8 cellular contexts compared by ENCODE assay signal in the genomic region with DNA sequence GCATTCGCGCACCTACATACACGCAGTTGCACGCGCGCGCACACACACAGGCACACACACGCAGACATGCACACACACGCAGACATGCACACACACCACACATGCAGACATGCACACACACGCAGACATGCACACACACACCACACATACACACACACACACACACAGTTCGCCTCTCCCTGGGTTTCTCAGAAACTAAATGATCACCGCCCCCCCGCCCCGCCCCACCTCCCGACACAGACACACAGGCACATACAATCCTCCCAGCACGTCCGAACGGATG. TPM values are rescaled to one million over a fixed set of nuclear protein-coding genes. Genes with fewer than 3 reads are reported as not detected.
A peak's percentile ranks its signal among the peaks of the same experiment; 100 is the strongest.
DNase-seq lines count a peak whose midpoint lies in the region; ATAC-seq, FAIRE-seq and TF ChIP-seq lines count a peak whose summit lies in the region.

No MANE protein-coding gene starts in this region.

- no peak for TF ChIP-seq POLR2A in A549 (IDR thresholded peaks at IDR 0.05; ENCODE audit: low read length)
- TF ChIP-seq POLR2A in upper lobe of left lung (IDR thresholded peaks at IDR 0.05) = no peak

- H3K9me3 Mint-ChIP-seq in brain = peaks cover 0 to 5% (median 0%) of the 10 kb centered on the region in 5 experiments
- H3K9me3 Mint-ChIP-seq in memory B cell = no peaks in the 10 kb centered on the region

- TF ChIP-seq CTCF in A549 (IDR thresholded peaks at IDR 0.05) = no peak
- no peak for TF ChIP-seq CTCF in brain (conservative IDR thresholded peaks at IDR 0.05)
- no peak for TF ChIP-seq CTCF in upper lobe of left lung (IDR thresholded peaks at IDR 0.05)

- POLR2A ChIA-PET in A549 (lab: Yijun Ruan, JAX) = no interaction called here

- no peak for FAIRE-seq in A549 (lab: Jason Lieb, UNC)

- H3K27ac Mint-ChIP-seq in brain (peak overlapping the region; percentile 91 to 98 (median 96)), memory B cell (peak overlapping the region; percentile 74)

- peaks cover 19% of the 10 kb centered on the region for H3K36me3 Mint-ChIP-seq in brain
- H3K36me3 Mint-ChIP-seq in memory B cell = peaks cover 3% of the 10 kb centered on the region

- H3K4me3 Mint-ChIP-seq in brain = peak overlapping the region; percentile 94 to 98 (median 97)
- H3K4me3 Mint-ChIP-seq in memory B cell = peak overlapping the region; percentile 92

- 0 out of 3 replicates have a peak, but pooled peaks cover 4% of the 10 kb centered on the region for H3K4me1 ChIP-seq in A549
- H3K4me1 ChIP-seq in upper lobe of left lung = peaks cover 14 to 42% (median 20%) of the 10 kb centered on the region in 4 donors

- DNase-seq in A549 (ENCODE audit: low read depth in 1 of 2, low spot score in 1 of 2) (no peak), LHCN-M2 (ENCODE audit: low read depth) (peak; percentile 12), memory B cell (ENCODE audit: low spot score in 2 of 2) (peak; percentile 5 to 15), upper lobe of left lung (peak in 1 of 2 donors; percentile 64), GM19240 (ENCODE audit: insufficient read length, low spot score) (no peak), DMS153 (lab: John Stamatoyannopoulos, UW) (no peak), SIG-M5 treated with dmso at 0.1 percent for 504 hours (lab: John Stamatoyannopoulos, UW; ENCODE audit: unreplicated experiment) (no peak)

- peak overlapping the region; percentile 97 for H3K4me2 ChIP-seq in A549

- H3K4me3 ChIP-seq in A549 = peak overlapping the region; percentile 48; the same call in 2 of the 3 replicates
- H3K4me3 ChIP-seq in upper lobe of left lung = peak overlapping the region; percentile 22 to 78 (median 58)

- TF ChIP-seq EP300 in A549 (IDR thresholded peaks at IDR 0.05) (no peak), upper lobe of left lung (IDR thresholded peaks at IDR 0.05) (no peak)

- CTCF ChIA-PET in A549 (lab: Yijun Ruan, JAX) = interaction anchor here (0.9 kb wide), 1 partner anchor 1388 kb away, joined by 3 read pairs; no protein-coding TSS in a partner anchor

- ATAC-seq in A549 = no peak
- peak; percentile 1 for ATAC-seq in memory B cell (ENCODE audit: low read depth)
- ATAC-seq in upper lobe of left lung (ENCODE audit: low FRiP score in 2 of 2) = no peak

- H3K27ac ChIP-seq in A549 (no peak overlapping the region), upper lobe of left lung (peak overlapping the region in 1 of 4 donors; percentile 86)

- peaks cover 55% of the 10 kb centered on the region for H3K4me1 Mint-ChIP-seq in brain
- peaks cover 37% of the 10 kb centered on the region for H3K4me1 Mint-ChIP-seq in memory B cell

- H3K36me3 ChIP-seq in upper lobe of left lung = no peaks in the 10 kb centered on the region

- H3K27me3 Mint-ChIP-seq in brain = peaks cover 22% of the 10 kb centered on the region
- peaks cover 15% of the 10 kb centered on the region for H3K27me3 Mint-ChIP-seq in memory B cell

- H3K9me3 ChIP-seq in A549 = no peaks in the 10 kb centered on the region
- H3K9me3 ChIP-seq in upper lobe of left lung = no peaks in the 10 kb centered on the region

- TF ChIP-seq RAD21 in A549 (conservative IDR thresholded peaks at IDR 0.05 in 1 of 2, IDR thresholded peaks at IDR 0.05 in 1 of 2) = no peak

- peaks cover 0 to 9% (median 2%) of the 10 kb centered on the region in 4 donors for H3K27me3 ChIP-seq in upper lobe of left lung

- WGBS in A549 (ENCODE audit: missing lambda C conversion rate) = 31% methylated on average over 11 of the region's 18 CpGs
- 0 to 3% methylated on average over 7 to 17 of the region's 18 CpGs for WGBS in upper lobe of left lung, 2 donors

TF ChIP-seq in A549, 52 proteins besides CTCF, POLR2A, EP300 and RAD21:
- TF ChIP-seq ZNF302 (CRISPR knock-in tag; IDR thresholded peaks at IDR 0.05) = no peak
- no peak for TF ChIP-seq ESRRA (IDR thresholded peaks at IDR 0.05; ENCODE audit: borderline replicate concordance, low read length)
- TF ChIP-seq KDM1A (IDR thresholded peaks at IDR 0.05; ENCODE audit: low read depth) = no peak
- no peak for TF ChIP-seq MAZ (IDR thresholded peaks at IDR 0.05; ENCODE audit: borderline replicate concordance, low read depth, low read length)
- no peak for TF ChIP-seq EHMT2 (IDR thresholded peaks at IDR 0.05; ENCODE audit: low read depth)

RNA-seq across cellular contexts. Expression of a gene that starts 1.1 kb away (rescaled TPM):
- 1.1 and 1.7 TPM in 2 replicates for polyA plus RNA-seq in A549 (2011; rRNA removed)
- 0.21 and 0.26 TPM in 2 replicates for polyA plus RNA-seq in A549 (2012; cell fraction: cytosol; rRNA removed)
- 0.52 and 1.5 TPM in 2 replicates for polyA plus RNA-seq in A549 (2012; cell fraction: nucleus; rRNA removed)
- 0.31 to 0.57 TPM (median 0.54 TPM) in 3 replicates for polyA plus RNA-seq in A549 (2017; fragmentation: RNase III; extraction: RNeasy Plus Mini Kit Qiagen cat#74134 plus additional on column Dnase treatment)
- polyA minus RNA-seq in A549 (2011; rRNA and poly(A)+ RNA removed) = 3.0 and 5.6 TPM in 2 replicates
- 6.6 and 17.4 TPM in 2 replicates for total RNA-seq in LHCN-M2 (2014; rRNA removed)
- polyA plus RNA-seq in LHCN-M2 (2012) = 3.6 TPM
- polyA plus RNA-seq in brain (ENCODE audit: insufficient read depth, low read depth, low replicate concordance) = 6.1 TPM
- 10 to 100 TPM in 5 of 6 donors, 1 to 10 TPM in 1; 9.5 to 33.5 (median 22.3) TPM for total RNA-seq in upper lobe of left lung

Comparison
In these comparisons a context has a peak if more than half of its experiments do, and no peak if none do; other contexts are left out.
1. DNase-seq: peak in LHCN-M2 (single experiment) and memory B cell (2 of 2); none in A549 (0 of 2), GM19240 (single experiment), DMS153 (single experiment) and SIG-M5 treated with dmso at 0.1 percent for 504 hours (single experiment).